21 cellular contexts compared by ENCODE assay signal in the genomic region with DNA sequence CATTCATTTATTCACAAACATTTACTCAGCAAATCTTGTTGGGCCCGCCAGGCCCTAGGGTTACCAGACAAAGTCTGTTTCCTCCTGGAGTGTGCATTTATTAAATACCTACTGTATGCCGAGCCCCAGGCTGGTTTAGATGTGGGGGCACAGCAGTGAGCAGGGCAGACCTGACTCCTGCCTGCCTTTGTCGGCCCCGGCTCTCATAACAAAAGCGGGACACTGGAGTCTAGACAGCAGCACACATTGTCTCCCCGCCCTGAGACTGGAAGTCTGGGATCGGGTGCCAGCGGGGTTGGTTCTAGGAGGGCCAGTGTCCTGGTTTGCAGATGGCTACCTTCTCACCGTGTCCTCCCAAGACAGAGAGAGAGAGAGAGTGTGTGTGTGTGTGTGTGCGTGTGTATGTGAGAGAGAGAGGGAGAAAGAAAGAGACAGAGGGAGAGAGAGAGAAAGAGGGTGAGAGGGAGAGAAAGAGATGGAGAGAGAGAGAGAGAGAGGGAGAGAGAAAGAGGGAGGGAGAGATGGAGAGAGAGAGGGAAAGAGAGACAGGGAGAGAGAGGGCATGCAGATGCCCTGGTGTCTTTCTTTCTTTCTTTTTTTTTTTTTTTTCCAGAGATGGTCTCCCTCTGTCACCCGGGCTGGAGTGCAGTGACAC. TPM values are rescaled to one million over a fixed set of nuclear protein-coding genes. Genes with fewer than 3 reads are reported as not detected.
DNase-seq lines count a peak whose midpoint lies in the region; ATAC-seq and TF ChIP-seq lines count a peak whose summit lies in the region.
"Had no signal": no experiment of that assay in that cellular context is flagged by ENCODE, and none has a peak within 500 bp of the region (broad histone marks: within the 10 kb centered on the region; RNA-seq: fewer than 3 reads in every experiment).

No MANE protein-coding gene starts in this region.

- H3K4me1 ChIP-seq in right cardiac atrium (ENCODE audit: control insufficient read depth, insufficient read depth, low read length), result peaks cover 2% of the 10 kb centered on the region

- DNase-seq in activated naive CD8-positive, alpha-beta T cell treated with anti-CD3 and anti-CD28 coated beads, Interleukin-2, amount 10 ng/mL, durations not matched to agents 7 days and 5 days, result peak; percentile 10
- DNase-seq in activated naive CD8-positive, alpha-beta T cell treated with anti-CD3 and anti-CD28 coated beads, Interleukin-2, amount 50 U/mL, for 24 hours, result no peak
- DNase-seq in WERI-Rb-1, result peak; percentile 3
- DNase-seq in right cardiac atrium, result peak in 2 of 3 donors; percentile 9 to 16
- DNase-seq in ureter (ENCODE audit: low spot score), result peak; percentile 12
- no peak for DNase-seq in NCI-H510A treated with DMSO at 0.1 percent for 48 hours (lab: John Stamatoyannopoulos, UW)
- DNase-seq: activated CD4-positive, alpha-beta T cell treated with anti-CD3 and anti-CD28 coated beads, Interleukin-2, amount 50 U/mL, for 48 hours; activated T-cell treated with anti-CD3 and anti-CD28 coated beads, Interleukin-2, amount 50 U/mL, for 72 hours; GM23248; hippocampal formation; KBM-7; NCI-H1694; NCI-H748 treated with DMSO at 0.1 percent for 48 hours; occipital lobe had no signal

- H3K4me1 Mint-ChIP-seq in activated naive CD8-positive, alpha-beta T cell treated with anti-CD3 and anti-CD28 coated beads, Interleukin-2, amount 10 ng/mL, durations not matched to agents 7 days and 5 days, result no peaks in the 10 kb centered on the region
- no peaks in the 10 kb centered on the region for H3K4me1 Mint-ChIP-seq in activated naive CD8-positive, alpha-beta T cell treated with anti-CD3 and anti-CD28 coated beads, Interleukin-2, amount 50 U/mL, for 24 hours
- H3K4me1 Mint-ChIP-seq: stimulated activated memory B cell treated with anti-CD40 and anti-IgM and Interleukin-4, amounts not matched to agents 10 μg/mL and 1 μg/mL and 100 μg/mL, for 72 hours had no signal

- intact Hi-C loops in right cardiac atrium (cut with DNase I), result no loop called here

- H3K4me3 ChIP-seq in WERI-Rb-1 (ENCODE audit: low read depth, low read length) (no peak overlapping the region), right cardiac atrium (ENCODE audit: low read length) (no peak overlapping the region)
- H3K4me3 ChIP-seq: GM23248, thoracic aorta had no signal

- no peak for ATAC-seq in activated naive CD8-positive, alpha-beta T cell treated with anti-CD3 and anti-CD28 coated beads, Interleukin-2, amount 10 ng/mL, durations not matched to agents 7 days and 5 days (ENCODE audit: low read depth)
- ATAC-seq in activated naive CD8-positive, alpha-beta T cell treated with anti-CD3 and anti-CD28 coated beads, Interleukin-2, amount 50 U/mL, for 24 hours, result no peak
- no peak for ATAC-seq in right cardiac atrium
- ATAC-seq in GM19324 (IDR thresholded peaks at IDR 0.05; ENCODE audit: low FRiP score, unreplicated experiment), result no peak
- ATAC-seq: activated T-cell treated with anti-CD3 and anti-CD28 coated beads, Interleukin-2, amount 50 U/mL, for 72 hours; stimulated activated memory B cell treated with anti-CD40 and anti-IgM and Interleukin-4, amounts not matched to agents 10 μg/mL and 1 μg/mL and 100 μg/mL, for 72 hours; T-cell had no signal

- peaks cover 47% of the 10 kb centered on the region for H3K36me3 ChIP-seq in WERI-Rb-1
- H3K36me3 ChIP-seq: thoracic aorta had no signal

- H3K9me3 ChIP-seq in WERI-Rb-1 (ENCODE audit: severe bottlenecking) (peaks cover 1% of the 10 kb centered on the region), right cardiac atrium (ENCODE audit: control insufficient read depth, low read length) (no peaks in the 10 kb centered on the region)
- H3K9me3 ChIP-seq: thoracic aorta had no signal

- TF ChIP-seq CTCF in WERI-Rb-1 (IDR thresholded peaks at IDR 0.05; ENCODE audit: low read depth, low read length), result no peak

- no peak overlapping the region for H3K27ac Mint-ChIP-seq in activated naive CD8-positive, alpha-beta T cell treated with anti-CD3 and anti-CD28 coated beads, Interleukin-2, amount 10 ng/mL, durations not matched to agents 7 days and 5 days
- no peak overlapping the region for H3K27ac Mint-ChIP-seq in activated naive CD8-positive, alpha-beta T cell treated with anti-CD3 and anti-CD28 coated beads, Interleukin-2, amount 50 U/mL, for 24 hours
- H3K27ac Mint-ChIP-seq: activated T-cell treated with anti-CD3 and anti-CD28 coated beads, Interleukin-2, amount 50 U/mL, for 72 hours; CD4-positive, alpha-beta T cell; dendritic cell treated with granulocyte-macrophage colony-stimulating factor and Interleukin-4, amounts not matched to agents 40 ng/mL and 50 ng/mL, for 4 days; stimulated activated memory B cell treated with anti-CD40 and anti-IgM and Interleukin-4, amounts not matched to agents 10 μg/mL and 1 μg/mL and 100 μg/mL, for 72 hours; T-cell had no signal

- no peaks in the 10 kb centered on the region for H3K27me3 ChIP-seq in WERI-Rb-1 (ENCODE audit: insufficient read depth, low read depth, severe bottlenecking)
- H3K27me3 ChIP-seq in right cardiac atrium (ENCODE audit: control insufficient read depth, insufficient read depth), result no peaks in the 10 kb centered on the region

- H3K27ac ChIP-seq in WERI-Rb-1 (no peak overlapping the region), right cardiac atrium (ENCODE audit: low read length) (no peak overlapping the region)
- H3K27ac ChIP-seq: epithelial cell of prostate, GM23248, thoracic aorta had no signal

- 85% methylated on average over 11 of the region's 11 CpGs for WGBS in right cardiac atrium

- POLR2A ChIA-PET in activated naive CD8-positive, alpha-beta T cell treated with anti-CD3 and anti-CD28 coated beads, Interleukin-2, amount 10 ng/mL, durations not matched to agents 7 days and 5 days (lab: Charles Lee), result no interaction called here

- H3K4me3 Mint-ChIP-seq in activated naive CD8-positive, alpha-beta T cell treated with anti-CD3 and anti-CD28 coated beads, Interleukin-2, amount 10 ng/mL, durations not matched to agents 7 days and 5 days, result no peak overlapping the region
- H3K4me3 Mint-ChIP-seq in activated naive CD8-positive, alpha-beta T cell treated with anti-CD3 and anti-CD28 coated beads, Interleukin-2, amount 50 U/mL, for 24 hours, result no peak overlapping the region
- H3K4me3 Mint-ChIP-seq: activated T-cell treated with anti-CD3 and anti-CD28 coated beads, Interleukin-2, amount 50 U/mL, for 72 hours; CD4-positive, alpha-beta T cell; dendritic cell treated with granulocyte-macrophage colony-stimulating factor and Interleukin-4, amounts not matched to agents 40 ng/mL and 50 ng/mL, for 4 days; stimulated activated memory B cell treated with anti-CD40 and anti-IgM and Interleukin-4, amounts not matched to agents 10 μg/mL and 1 μg/mL and 100 μg/mL, for 72 hours; T-cell had no signal

- no peaks in the 10 kb centered on the region for H3K27me3 Mint-ChIP-seq in activated naive CD8-positive, alpha-beta T cell treated with anti-CD3 and anti-CD28 coated beads, Interleukin-2, amount 10 ng/mL, durations not matched to agents 7 days and 5 days
- peaks cover 4% of the 10 kb centered on the region for H3K27me3 Mint-ChIP-seq in activated naive CD8-positive, alpha-beta T cell treated with anti-CD3 and anti-CD28 coated beads, Interleukin-2, amount 50 U/mL, for 24 hours

- no peaks in the 10 kb centered on the region for H3K9me3 Mint-ChIP-seq in activated naive CD8-positive, alpha-beta T cell treated with anti-CD3 and anti-CD28 coated beads, Interleukin-2, amount 10 ng/mL, durations not matched to agents 7 days and 5 days
- H3K9me3 Mint-ChIP-seq in activated naive CD8-positive, alpha-beta T cell treated with anti-CD3 and anti-CD28 coated beads, Interleukin-2, amount 50 U/mL, for 24 hours, result no peaks in the 10 kb centered on the region
- H3K9me3 Mint-ChIP-seq: activated T-cell treated with anti-CD3 and anti-CD28 coated beads, Interleukin-2, amount 50 U/mL, for 72 hours; CD4-positive, alpha-beta T cell; dendritic cell treated with granulocyte-macrophage colony-stimulating factor and Interleukin-4, amounts not matched to agents 40 ng/mL and 50 ng/mL, for 4 days; stimulated activated memory B cell treated with anti-CD40 and anti-IgM and Interleukin-4, amounts not matched to agents 10 μg/mL and 1 μg/mL and 100 μg/mL, for 72 hours; T-cell had no signal

- no peaks in the 10 kb centered on the region for H3K36me3 Mint-ChIP-seq in activated naive CD8-positive, alpha-beta T cell treated with anti-CD3 and anti-CD28 coated beads, Interleukin-2, amount 10 ng/mL, durations not matched to agents 7 days and 5 days
- H3K36me3 Mint-ChIP-seq in activated naive CD8-positive, alpha-beta T cell treated with anti-CD3 and anti-CD28 coated beads, Interleukin-2, amount 50 U/mL, for 24 hours (ENCODE audit: low read depth), result no peaks in the 10 kb centered on the region
- H3K36me3 Mint-ChIP-seq: stimulated activated memory B cell treated with anti-CD40 and anti-IgM and Interleukin-4, amounts not matched to agents 10 μg/mL and 1 μg/mL and 100 μg/mL, for 72 hours; T-cell had no signal

RNA-seq across cellular contexts. Expression of a gene that starts 25.9 kb away (rescaled TPM):
- total RNA-seq in activated naive CD8-positive, alpha-beta T cell treated with anti-CD3 and anti-CD28 coated beads, Interleukin-2, amount 10 ng/mL, durations not matched to agents 7 days and 5 days, result not detected
- total RNA-seq in right cardiac atrium (10 to 100 TPM; 11.8 to 13.7 (median 13.0) TPM), ureter (1.7 TPM)
- polyA plus RNA-seq in right cardiac atrium, result 9.1 TPM
- total RNA-seq: activated T-cell treated with anti-CD3 and anti-CD28 coated beads, Interleukin-2, amount 50 U/mL, for 72 hours; CD4-positive, alpha-beta T cell had no signal

Comparison
In these comparisons a context has a peak if more than half of its experiments do, and no peak if none do; other contexts are left out.
1. DNase-seq: peak in activated naive CD8-positive, alpha-beta T cell treated with anti-CD3 and anti-CD28 coated beads, Interleukin-2, amount 10 ng/mL, durations not matched to agents 7 days and 5 days (single experiment), WERI-Rb-1 (single experiment), right cardiac atrium (2 of 3) and ureter (single experiment); none in activated naive CD8-positive, alpha-beta T cell treated with anti-CD3 and anti-CD28 coated beads, Interleukin-2, amount 50 U/mL, for 24 hours (single experiment) and NCI-H510A treated with DMSO at 0.1 percent for 48 hours (single experiment).